ENCODE assay signal across 1 cellular context in the genomic region with DNA sequence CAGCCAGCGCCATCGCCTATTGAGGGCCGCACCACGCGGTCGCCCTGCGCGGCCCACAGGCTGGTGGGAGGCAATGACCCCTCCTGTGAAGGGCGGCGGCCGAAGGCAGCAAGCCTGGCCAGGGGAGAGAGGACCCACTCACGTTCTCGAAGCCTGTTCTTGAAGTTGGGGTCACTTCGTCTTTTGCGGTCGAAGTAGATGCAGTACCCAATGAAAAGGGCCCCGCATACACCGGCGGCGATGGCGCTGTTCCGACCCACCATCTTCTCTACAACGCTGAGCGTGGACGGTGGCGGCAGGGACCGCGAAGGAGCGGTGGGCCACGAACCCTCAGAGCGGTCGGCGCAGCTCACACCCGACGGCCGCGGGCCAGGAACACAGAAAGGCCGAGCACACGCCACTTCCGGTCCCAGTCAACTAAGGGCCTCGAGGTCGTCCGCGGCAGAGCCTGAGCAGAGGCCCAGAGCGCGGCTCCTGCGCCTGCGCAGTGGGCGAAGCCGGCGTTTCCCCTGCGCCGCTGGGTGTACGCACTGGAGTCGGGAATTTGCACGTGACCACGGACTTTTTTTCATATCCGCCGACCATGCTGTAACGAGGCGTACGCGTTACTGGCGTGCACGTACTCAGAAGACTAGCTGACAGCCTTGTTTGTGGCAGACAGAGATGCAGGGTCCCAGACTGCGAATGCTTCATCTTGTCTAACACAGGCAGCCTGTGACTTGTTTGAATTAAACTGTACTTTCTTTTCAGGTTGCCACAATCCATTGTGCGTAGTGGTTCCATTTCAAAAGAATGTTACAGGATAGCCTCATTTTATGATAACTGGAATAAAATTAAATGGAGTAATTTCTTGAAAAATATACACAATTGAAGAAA.
A peak's percentile ranks its signal among the peaks of the same experiment; 100 is the strongest.
TF ChIP-seq lines count a peak whose summit lies in the region.

A gene (minus strand): TSS at position 385 of the 876 bp plus-strand sequence. CDS start 122 bp downstream, at position 263.

TF ChIP-seq in HepG2, 621 proteins besides CTCF, POLR2A, EP300 and RAD21 (continued from another document and continues in another):
- TF ChIP-seq, protein P1, sequence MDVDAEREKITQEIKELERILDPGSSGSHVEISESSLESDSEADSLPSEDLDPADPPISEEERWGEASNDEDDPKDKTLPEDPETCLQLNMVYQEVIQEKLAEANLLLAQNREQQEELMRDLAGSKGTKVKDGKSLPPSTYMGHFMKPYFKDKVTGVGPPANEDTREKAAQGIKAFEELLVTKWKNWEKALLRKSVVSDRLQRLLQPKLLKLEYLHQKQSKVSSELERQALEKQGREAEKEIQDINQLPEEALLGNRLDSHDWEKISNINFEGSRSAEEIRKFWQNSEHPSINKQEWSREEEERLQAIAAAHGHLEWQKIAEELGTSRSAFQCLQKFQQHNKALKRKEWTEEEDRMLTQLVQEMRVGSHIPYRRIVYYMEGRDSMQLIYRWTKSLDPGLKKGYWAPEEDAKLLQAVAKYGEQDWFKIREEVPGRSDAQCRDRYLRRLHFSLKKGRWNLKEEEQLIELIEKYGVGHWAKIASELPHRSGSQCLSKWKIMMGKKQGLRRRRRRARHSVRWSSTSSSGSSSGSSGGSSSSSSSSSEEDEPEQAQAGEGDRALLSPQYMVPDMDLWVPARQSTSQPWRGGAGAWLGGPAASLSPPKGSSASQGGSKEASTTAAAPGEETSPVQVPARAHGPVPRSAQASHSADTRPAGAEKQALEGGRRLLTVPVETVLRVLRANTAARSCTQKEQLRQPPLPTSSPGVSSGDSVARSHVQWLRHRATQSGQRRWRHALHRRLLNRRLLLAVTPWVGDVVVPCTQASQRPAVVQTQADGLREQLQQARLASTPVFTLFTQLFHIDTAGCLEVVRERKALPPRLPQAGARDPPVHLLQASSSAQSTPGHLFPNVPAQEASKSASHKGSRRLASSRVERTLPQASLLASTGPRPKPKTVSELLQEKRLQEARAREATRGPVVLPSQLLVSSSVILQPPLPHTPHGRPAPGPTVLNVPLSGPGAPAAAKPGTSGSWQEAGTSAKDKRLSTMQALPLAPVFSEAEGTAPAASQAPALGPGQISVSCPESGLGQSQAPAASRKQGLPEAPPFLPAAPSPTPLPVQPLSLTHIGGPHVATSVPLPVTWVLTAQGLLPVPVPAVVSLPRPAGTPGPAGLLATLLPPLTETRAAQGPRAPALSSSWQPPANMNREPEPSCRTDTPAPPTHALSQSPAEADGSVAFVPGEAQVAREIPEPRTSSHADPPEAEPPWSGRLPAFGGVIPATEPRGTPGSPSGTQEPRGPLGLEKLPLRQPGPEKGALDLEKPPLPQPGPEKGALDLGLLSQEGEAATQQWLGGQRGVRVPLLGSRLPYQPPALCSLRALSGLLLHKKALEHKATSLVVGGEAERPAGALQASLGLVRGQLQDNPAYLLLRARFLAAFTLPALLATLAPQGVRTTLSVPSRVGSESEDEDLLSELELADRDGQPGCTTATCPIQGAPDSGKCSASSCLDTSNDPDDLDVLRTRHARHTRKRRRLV (CRISPR knock-in tag; IDR thresholded peaks at IDR 0.05) = no peak
- TF ChIP-seq, protein P2, sequence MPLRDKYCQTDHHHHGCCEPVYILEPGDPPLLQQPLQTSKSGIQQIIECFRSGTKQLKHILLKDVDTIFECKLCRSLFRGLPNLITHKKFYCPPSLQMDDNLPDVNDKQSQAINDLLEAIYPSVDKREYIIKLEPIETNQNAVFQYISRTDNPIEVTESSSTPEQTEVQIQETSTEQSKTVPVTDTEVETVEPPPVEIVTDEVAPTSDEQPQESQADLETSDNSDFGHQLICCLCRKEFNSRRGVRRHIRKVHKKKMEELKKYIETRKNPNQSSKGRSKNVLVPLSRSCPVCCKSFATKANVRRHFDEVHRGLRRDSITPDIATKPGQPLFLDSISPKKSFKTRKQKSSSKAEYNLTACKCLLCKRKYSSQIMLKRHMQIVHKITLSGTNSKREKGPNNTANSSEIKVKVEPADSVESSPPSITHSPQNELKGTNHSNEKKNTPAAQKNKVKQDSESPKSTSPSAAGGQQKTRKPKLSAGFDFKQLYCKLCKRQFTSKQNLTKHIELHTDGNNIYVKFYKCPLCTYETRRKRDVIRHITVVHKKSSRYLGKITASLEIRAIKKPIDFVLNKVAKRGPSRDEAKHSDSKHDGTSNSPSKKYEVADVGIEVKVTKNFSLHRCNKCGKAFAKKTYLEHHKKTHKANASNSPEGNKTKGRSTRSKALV (CRISPR knock-in tag; IDR thresholded peaks at IDR 0.05) = 0 out of 2 replicates have a peak, but pooled peaks have one; percentile 60
- TF ChIP-seq, protein P3, sequence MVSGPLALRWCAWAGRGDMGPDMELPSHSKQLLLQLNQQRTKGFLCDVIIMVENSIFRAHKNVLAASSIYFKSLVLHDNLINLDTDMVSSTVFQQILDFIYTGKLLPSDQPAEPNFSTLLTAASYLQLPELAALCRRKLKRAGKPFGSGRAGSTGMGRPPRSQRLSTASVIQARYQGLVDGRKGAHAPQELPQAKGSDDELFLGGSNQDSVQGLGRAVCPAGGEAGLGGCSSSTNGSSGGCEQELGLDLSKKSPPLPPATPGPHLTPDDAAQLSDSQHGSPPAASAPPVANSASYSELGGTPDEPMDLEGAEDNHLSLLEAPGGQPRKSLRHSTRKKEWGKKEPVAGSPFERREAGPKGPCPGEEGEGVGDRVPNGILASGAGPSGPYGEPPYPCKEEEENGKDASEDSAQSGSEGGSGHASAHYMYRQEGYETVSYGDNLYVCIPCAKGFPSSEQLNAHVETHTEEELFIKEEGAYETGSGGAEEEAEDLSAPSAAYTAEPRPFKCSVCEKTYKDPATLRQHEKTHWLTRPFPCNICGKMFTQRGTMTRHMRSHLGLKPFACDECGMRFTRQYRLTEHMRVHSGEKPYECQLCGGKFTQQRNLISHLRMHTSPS (CRISPR knock-in tag; IDR thresholded peaks at IDR 0.05; ENCODE audit: low read depth) = peak; percentile 74; the same call in 1 of the 2 replicates
- 0 out of 2 replicates have a peak, but pooled peaks have one; percentile 16 for TF ChIP-seq ZNF570 (CRISPR knock-in tag; IDR thresholded peaks at IDR 0.05; ENCODE audit: borderline replicate concordance)
- TF ChIP-seq, protein P4, sequence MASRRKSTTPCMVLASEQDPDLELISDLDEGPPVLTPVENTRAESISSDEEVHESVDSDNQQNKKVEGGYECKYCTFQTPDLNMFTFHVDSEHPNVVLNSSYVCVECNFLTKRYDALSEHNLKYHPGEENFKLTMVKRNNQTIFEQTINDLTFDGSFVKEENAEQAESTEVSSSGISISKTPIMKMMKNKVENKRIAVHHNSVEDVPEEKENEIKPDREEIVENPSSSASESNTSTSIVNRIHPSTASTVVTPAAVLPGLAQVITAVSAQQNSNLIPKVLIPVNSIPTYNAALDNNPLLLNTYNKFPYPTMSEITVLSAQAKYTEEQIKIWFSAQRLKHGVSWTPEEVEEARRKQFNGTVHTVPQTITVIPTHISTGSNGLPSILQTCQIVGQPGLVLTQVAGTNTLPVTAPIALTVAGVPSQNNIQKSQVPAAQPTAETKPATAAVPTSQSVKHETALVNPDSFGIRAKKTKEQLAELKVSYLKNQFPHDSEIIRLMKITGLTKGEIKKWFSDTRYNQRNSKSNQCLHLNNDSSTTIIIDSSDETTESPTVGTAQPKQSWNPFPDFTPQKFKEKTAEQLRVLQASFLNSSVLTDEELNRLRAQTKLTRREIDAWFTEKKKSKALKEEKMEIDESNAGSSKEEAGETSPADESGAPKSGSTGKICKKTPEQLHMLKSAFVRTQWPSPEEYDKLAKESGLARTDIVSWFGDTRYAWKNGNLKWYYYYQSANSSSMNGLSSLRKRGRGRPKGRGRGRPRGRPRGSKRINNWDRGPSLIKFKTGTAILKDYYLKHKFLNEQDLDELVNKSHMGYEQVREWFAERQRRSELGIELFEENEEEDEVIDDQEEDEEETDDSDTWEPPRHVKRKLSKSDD (CRISPR knock-in tag; IDR thresholded peaks at IDR 0.05; ENCODE audit: low read depth) = no peak; the same call in 1 of the 2 replicates
- TF ChIP-seq AKAP8 (CRISPR knock-in tag; IDR thresholded peaks at IDR 0.05) = peak; percentile 66; the same call in 1 of the 2 replicates
- TF ChIP-seq SETDB1 (CRISPR knock-in tag; IDR thresholded peaks at IDR 0.05; ENCODE audit: borderline replicate concordance) = no peak
- TF ChIP-seq RELA (CRISPR knock-in tag; IDR thresholded peaks at IDR 0.05) = peak; percentile 28; the same call in 1 of the 2 replicates
- 0 out of 2 replicates have a peak, but pooled peaks have one; percentile 13 for TF ChIP-seq SOX13 (IDR thresholded peaks at IDR 0.05)
- peak in 1 of 2 experiments; percentile 69; a peak in 1 of 4 replicates for TF ChIP-seq SOX13 (CRISPR knock-in tag; conservative IDR thresholded peaks at IDR 0.05 in 1 of 2, IDR thresholded peaks at IDR 0.05 in 1 of 2)
- no peak for TF ChIP-seq ZNF282 (IDR thresholded peaks at IDR 0.05; ENCODE audit: partially characterized antibody)
- TF ChIP-seq ZNF367 (CRISPR knock-in tag; IDR thresholded peaks at IDR 0.05; ENCODE audit: borderline replicate concordance) = no peak; the same call in 1 of the 2 replicates
- peak; percentile 27; the same call in 1 of the 2 replicates for TF ChIP-seq SSRP1 (CRISPR knock-in tag; IDR thresholded peaks at IDR 0.05)
- TF ChIP-seq ZNF777 (CRISPR knock-in tag; IDR thresholded peaks at IDR 0.05) = peak; percentile 98
- TF ChIP-seq, protein P5, sequence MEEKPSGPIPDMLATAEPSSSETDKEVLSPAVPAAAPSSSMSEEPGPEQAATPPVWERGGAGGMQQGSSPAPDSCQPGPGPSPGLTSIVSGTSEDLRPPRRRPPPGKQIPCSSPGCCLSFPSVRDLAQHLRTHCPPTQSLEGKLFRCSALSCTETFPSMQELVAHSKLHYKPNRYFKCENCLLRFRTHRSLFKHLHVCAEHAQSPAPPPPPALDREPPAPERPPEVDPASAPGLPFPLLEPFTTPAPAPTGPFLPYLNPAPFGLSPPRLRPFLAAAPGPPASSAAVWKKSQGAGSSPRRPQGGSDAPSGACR (CRISPR knock-in tag; IDR thresholded peaks at IDR 0.05) = peak; percentile 86; the same call in 1 of the 2 replicates
- no peak for TF ChIP-seq ZFYVE20 (CRISPR knock-in tag; IDR thresholded peaks at IDR 0.05; ENCODE audit: borderline replicate concordance, low read depth)
- TF ChIP-seq FOXC1 (CRISPR knock-in tag; IDR thresholded peaks at IDR 0.05; ENCODE audit: borderline replicate concordance) = peak; percentile 86
- TF ChIP-seq KLF9 (CRISPR knock-in tag; IDR thresholded peaks at IDR 0.05; ENCODE audit: low read depth) = no peak
- no peak; the same call in 1 of the 2 replicates for TF ChIP-seq CBFB (CRISPR knock-in tag; IDR thresholded peaks at IDR 0.05)
- no peak for TF ChIP-seq FOXA1 (IDR thresholded peaks at IDR 0.05)
- TF ChIP-seq FOXA1 (CRISPR knock-in tag; IDR thresholded peaks at IDR 0.05) = peak; percentile 54
- TF ChIP-seq ARHGAP35 (CRISPR knock-in tag; IDR thresholded peaks at IDR 0.05; ENCODE audit: borderline replicate concordance) = peak; percentile 82; the same call in 1 of the 2 replicates
- TF ChIP-seq, protein P6, sequence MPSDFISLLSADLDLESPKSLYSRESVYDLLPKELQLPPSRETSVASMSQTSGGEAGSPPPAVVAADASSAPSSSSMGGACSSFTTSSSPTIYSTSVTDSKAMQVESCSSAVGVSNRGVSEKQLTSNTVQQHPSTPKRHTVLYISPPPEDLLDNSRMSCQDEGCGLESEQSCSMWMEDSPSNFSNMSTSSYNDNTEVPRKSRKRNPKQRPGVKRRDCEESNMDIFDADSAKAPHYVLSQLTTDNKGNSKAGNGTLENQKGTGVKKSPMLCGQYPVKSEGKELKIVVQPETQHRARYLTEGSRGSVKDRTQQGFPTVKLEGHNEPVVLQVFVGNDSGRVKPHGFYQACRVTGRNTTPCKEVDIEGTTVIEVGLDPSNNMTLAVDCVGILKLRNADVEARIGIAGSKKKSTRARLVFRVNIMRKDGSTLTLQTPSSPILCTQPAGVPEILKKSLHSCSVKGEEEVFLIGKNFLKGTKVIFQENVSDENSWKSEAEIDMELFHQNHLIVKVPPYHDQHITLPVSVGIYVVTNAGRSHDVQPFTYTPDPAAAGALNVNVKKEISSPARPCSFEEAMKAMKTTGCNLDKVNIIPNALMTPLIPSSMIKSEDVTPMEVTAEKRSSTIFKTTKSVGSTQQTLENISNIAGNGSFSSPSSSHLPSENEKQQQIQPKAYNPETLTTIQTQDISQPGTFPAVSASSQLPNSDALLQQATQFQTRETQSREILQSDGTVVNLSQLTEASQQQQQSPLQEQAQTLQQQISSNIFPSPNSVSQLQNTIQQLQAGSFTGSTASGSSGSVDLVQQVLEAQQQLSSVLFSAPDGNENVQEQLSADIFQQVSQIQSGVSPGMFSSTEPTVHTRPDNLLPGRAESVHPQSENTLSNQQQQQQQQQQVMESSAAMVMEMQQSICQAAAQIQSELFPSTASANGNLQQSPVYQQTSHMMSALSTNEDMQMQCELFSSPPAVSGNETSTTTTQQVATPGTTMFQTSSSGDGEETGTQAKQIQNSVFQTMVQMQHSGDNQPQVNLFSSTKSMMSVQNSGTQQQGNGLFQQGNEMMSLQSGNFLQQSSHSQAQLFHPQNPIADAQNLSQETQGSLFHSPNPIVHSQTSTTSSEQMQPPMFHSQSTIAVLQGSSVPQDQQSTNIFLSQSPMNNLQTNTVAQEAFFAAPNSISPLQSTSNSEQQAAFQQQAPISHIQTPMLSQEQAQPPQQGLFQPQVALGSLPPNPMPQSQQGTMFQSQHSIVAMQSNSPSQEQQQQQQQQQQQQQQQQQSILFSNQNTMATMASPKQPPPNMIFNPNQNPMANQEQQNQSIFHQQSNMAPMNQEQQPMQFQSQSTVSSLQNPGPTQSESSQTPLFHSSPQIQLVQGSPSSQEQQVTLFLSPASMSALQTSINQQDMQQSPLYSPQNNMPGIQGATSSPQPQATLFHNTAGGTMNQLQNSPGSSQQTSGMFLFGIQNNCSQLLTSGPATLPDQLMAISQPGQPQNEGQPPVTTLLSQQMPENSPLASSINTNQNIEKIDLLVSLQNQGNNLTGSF (CRISPR knock-in tag; IDR thresholded peaks at IDR 0.05) = 0 out of 2 replicates have a peak, but pooled peaks have one; percentile 40
- TF ChIP-seq DNMT1 (CRISPR knock-in tag; IDR thresholded peaks at IDR 0.05) = 0 out of 2 replicates have a peak, but pooled peaks have one; percentile 54
- TF ChIP-seq ZSCAN21 (CRISPR knock-in tag; IDR thresholded peaks at IDR 0.05; ENCODE audit: borderline replicate concordance) = peak; percentile 88; the same call in 1 of the 2 replicates
- TF ChIP-seq, protein P7, sequence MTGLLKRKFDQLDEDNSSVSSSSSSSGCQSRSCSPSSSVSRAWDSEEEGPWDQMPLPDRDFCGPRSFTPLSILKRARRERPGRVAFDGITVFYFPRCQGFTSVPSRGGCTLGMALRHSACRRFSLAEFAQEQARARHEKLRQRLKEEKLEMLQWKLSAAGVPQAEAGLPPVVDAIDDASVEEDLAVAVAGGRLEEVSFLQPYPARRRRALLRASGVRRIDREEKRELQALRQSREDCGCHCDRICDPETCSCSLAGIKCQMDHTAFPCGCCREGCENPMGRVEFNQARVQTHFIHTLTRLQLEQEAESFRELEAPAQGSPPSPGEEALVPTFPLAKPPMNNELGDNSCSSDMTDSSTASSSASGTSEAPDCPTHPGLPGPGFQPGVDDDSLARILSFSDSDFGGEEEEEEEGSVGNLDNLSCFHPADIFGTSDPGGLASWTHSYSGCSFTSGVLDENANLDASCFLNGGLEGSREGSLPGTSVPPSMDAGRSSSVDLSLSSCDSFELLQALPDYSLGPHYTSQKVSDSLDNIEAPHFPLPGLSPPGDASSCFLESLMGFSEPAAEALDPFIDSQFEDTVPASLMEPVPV (CRISPR knock-in tag; IDR thresholded peaks at IDR 0.05) = peak; percentile 58
- TF ChIP-seq, protein P8, sequence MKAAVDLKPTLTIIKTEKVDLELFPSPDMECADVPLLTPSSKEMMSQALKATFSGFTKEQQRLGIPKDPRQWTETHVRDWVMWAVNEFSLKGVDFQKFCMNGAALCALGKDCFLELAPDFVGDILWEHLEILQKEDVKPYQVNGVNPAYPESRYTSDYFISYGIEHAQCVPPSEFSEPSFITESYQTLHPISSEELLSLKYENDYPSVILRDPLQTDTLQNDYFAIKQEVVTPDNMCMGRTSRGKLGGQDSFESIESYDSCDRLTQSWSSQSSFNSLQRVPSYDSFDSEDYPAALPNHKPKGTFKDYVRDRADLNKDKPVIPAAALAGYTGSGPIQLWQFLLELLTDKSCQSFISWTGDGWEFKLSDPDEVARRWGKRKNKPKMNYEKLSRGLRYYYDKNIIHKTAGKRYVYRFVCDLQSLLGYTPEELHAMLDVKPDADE (CRISPR knock-in tag; IDR thresholded peaks at IDR 0.05) = no peak
- TF ChIP-seq ZNF292 (CRISPR knock-in tag; IDR thresholded peaks at IDR 0.05; ENCODE audit: borderline replicate concordance, low read depth) = peak; percentile 82
- no peak for TF ChIP-seq SYNCRIP (IDR thresholded peaks at IDR 0.05; ENCODE audit: insufficient read depth, low read depth, low read length)
